1 cellular context compared by ENCODE assay signal in the genomic region with DNA sequence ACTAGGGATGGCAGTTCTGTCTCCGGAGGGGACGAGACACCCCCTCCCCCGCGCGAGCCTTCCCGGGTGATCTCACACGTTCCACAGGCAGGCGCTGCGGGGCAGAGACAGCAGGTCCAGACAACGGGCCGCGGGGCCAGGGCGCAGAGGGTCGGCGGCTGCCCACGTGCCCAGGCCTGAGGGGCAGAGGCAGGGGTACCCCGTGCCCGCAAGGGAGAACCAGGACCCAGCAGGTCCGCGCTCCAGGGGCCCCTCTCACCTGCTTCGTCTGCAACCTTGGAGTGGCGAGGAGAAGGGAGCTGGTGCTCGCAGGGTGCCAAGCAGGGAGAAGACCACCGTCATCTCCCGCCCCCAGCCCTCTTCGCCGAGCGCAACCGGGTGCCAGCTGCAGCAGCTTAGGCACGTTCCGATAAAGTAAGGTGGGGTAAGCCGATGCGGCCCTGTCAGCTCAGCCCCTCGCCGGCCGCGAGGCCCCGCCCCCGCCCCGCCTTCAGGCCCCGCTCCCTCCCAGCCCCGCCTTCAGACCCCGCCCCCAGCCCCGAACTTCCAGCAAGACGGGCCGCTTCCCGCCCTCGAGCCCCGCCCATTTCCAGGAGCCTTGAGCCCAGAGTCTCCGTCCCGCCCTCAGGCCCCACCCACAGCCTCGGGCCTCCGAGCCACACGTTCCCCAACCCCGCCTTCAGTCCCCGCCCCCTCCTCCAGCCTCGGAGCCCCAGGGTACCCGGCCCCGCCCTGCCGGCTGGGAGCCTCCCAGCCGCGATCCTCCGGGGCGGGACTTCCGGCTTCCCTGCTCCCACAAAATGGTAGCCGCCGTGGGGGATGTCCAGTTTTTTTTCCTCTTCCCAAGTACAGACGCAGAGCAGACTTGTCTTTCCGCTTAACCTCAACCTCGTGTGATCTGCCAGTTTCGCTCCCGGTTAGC.
TF ChIP-seq lines count a peak whose summit lies in the region.

A gene with protein sequence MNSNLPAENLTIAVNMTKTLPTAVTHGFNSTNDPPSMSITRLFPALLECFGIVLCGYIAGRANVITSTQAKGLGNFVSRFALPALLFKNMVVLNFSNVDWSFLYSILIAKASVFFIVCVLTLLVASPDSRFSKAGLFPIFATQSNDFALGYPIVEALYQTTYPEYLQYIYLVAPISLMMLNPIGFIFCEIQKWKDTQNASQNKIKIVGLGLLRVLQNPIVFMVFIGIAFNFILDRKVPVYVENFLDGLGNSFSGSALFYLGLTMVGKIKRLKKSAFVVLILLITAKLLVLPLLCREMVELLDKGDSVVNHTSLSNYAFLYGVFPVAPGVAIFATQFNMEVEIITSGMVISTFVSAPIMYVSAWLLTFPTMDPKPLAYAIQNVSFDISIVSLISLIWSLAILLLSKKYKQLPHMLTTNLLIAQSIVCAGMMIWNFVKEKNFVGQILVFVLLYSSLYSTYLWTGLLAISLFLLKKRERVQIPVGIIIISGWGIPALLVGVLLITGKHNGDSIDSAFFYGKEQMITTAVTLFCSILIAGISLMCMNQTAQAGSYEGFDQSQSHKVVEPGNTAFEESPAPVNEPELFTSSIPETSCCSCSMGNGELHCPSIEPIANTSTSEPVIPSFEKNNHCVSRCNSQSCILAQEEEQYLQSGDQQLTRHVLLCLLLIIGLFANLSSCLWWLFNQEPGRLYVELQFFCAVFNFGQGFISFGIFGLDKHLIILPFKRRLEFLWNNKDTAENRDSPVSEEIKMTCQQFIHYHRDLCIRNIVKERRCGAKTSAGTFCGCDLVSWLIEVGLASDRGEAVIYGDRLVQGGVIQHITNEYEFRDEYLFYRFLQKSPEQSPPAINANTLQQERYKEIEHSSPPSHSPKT (minus strand): TSS at position 416 of the 922 bp plus-strand sequence. CDS start 5,073 bp downstream, outside the sequence.

TF ChIP-seq in HepG2, 621 proteins besides CTCF, POLR2A, EP300 and RAD21 (continued from another document):
- TF ChIP-seq, protein P1, sequence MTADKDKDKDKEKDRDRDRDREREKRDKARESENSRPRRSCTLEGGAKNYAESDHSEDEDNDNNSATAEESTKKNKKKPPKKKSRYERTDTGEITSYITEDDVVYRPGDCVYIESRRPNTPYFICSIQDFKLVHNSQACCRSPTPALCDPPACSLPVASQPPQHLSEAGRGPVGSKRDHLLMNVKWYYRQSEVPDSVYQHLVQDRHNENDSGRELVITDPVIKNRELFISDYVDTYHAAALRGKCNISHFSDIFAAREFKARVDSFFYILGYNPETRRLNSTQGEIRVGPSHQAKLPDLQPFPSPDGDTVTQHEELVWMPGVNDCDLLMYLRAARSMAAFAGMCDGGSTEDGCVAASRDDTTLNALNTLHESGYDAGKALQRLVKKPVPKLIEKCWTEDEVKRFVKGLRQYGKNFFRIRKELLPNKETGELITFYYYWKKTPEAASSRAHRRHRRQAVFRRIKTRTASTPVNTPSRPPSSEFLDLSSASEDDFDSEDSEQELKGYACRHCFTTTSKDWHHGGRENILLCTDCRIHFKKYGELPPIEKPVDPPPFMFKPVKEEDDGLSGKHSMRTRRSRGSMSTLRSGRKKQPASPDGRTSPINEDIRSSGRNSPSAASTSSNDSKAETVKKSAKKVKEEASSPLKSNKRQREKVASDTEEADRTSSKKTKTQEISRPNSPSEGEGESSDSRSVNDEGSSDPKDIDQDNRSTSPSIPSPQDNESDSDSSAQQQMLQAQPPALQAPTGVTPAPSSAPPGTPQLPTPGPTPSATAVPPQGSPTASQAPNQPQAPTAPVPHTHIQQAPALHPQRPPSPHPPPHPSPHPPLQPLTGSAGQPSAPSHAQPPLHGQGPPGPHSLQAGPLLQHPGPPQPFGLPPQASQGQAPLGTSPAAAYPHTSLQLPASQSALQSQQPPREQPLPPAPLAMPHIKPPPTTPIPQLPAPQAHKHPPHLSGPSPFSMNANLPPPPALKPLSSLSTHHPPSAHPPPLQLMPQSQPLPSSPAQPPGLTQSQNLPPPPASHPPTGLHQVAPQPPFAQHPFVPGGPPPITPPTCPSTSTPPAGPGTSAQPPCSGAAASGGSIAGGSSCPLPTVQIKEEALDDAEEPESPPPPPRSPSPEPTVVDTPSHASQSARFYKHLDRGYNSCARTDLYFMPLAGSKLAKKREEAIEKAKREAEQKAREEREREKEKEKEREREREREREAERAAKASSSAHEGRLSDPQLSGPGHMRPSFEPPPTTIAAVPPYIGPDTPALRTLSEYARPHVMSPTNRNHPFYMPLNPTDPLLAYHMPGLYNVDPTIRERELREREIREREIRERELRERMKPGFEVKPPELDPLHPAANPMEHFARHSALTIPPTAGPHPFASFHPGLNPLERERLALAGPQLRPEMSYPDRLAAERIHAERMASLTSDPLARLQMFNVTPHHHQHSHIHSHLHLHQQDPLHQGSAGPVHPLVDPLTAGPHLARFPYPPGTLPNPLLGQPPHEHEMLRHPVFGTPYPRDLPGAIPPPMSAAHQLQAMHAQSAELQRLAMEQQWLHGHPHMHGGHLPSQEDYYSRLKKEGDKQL (CRISPR knock-in tag; IDR thresholded peaks at IDR 0.05; ENCODE audit: low read depth) = no peak
- TF ChIP-seq, protein P2, sequence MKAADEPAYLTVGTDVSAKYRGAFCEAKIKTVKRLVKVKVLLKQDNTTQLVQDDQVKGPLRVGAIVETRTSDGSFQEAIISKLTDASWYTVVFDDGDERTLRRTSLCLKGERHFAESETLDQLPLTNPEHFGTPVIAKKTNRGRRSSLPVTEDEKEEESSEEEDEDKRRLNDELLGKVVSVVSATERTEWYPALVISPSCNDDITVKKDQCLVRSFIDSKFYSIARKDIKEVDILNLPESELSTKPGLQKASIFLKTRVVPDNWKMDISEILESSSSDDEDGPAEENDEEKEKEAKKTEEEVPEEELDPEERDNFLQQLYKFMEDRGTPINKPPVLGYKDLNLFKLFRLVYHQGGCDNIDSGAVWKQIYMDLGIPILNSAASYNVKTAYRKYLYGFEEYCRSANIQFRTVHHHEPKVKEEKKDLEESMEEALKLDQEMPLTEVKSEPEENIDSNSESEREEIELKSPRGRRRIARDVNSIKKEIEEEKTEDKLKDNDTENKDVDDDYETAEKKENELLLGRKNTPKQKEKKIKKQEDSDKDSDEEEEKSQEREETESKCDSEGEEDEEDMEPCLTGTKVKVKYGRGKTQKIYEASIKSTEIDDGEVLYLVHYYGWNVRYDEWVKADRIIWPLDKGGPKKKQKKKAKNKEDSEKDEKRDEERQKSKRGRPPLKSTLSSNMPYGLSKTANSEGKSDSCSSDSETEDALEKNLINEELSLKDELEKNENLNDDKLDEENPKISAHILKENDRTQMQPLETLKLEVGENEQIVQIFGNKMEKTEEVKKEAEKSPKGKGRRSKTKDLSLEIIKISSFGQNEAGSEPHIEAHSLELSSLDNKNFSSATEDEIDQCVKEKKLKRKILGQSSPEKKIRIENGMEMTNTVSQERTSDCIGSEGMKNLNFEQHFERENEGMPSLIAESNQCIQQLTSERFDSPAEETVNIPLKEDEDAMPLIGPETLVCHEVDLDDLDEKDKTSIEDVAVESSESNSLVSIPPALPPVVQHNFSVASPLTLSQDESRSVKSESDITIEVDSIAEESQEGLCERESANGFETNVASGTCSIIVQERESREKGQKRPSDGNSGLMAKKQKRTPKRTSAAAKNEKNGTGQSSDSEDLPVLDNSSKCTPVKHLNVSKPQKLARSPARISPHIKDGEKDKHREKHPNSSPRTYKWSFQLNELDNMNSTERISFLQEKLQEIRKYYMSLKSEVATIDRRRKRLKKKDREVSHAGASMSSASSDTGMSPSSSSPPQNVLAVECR (CRISPR knock-in tag; IDR thresholded peaks at IDR 0.05; ENCODE audit: borderline replicate concordance) = peak; percentile 70
- TF ChIP-seq HCFC1 (IDR thresholded peaks at IDR 0.05; ENCODE audit: low read depth, low read length) (peak; percentile 16; the same call in 1 of the 2 replicates), SRSF4 (IDR thresholded peaks at IDR 0.05; ENCODE audit: low read depth, low read length, poor library complexity, severe bottlenecking) (no peak), CC2D1A (CRISPR knock-in tag; IDR thresholded peaks at IDR 0.05) (no peak), PHF20 (CRISPR knock-in tag; IDR thresholded peaks at IDR 0.05) (peak; percentile 49; the same call in 1 of the 2 replicates), ZNF430 (CRISPR knock-in tag; IDR thresholded peaks at IDR 0.05) (0 out of 2 replicates have a peak, but pooled peaks have one; percentile 26), FOXA3 (CRISPR knock-in tag; IDR thresholded peaks at IDR 0.05) (peak; percentile 32; the same call in 1 of the 2 replicates), CHCHD3 (CRISPR knock-in tag; IDR thresholded peaks at IDR 0.05) (no peak), GFI1 (CRISPR knock-in tag; IDR thresholded peaks at IDR 0.05; ENCODE audit: borderline replicate concordance) (peak; percentile 14; the same call in 1 of the 2 replicates), RNF2 (conservative IDR thresholded peaks at IDR 0.05; ENCODE audit: low read depth) (no peak; the same call in 1 of the 2 replicates), SMARCC2 (IDR thresholded peaks at IDR 0.05) (no peak), ZMAT3 (CRISPR knock-in tag; conservative IDR thresholded peaks at IDR 0.05) (no peak), XRCC5 (optimal IDR thresholded peaks at IDR 0.05; ENCODE audit: low read length) (no peak), TEAD2 (CRISPR knock-in tag; IDR thresholded peaks at IDR 0.05) (no peak)
- TF ChIP-seq, protein P3, sequence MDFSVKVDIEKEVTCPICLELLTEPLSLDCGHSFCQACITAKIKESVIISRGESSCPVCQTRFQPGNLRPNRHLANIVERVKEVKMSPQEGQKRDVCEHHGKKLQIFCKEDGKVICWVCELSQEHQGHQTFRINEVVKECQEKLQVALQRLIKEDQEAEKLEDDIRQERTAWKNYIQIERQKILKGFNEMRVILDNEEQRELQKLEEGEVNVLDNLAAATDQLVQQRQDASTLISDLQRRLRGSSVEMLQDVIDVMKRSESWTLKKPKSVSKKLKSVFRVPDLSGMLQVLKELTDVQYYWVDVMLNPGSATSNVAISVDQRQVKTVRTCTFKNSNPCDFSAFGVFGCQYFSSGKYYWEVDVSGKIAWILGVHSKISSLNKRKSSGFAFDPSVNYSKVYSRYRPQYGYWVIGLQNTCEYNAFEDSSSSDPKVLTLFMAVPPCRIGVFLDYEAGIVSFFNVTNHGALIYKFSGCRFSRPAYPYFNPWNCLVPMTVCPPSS (IDR thresholded peaks at IDR 0.05) = no peak
- TF ChIP-seq, protein P4, sequence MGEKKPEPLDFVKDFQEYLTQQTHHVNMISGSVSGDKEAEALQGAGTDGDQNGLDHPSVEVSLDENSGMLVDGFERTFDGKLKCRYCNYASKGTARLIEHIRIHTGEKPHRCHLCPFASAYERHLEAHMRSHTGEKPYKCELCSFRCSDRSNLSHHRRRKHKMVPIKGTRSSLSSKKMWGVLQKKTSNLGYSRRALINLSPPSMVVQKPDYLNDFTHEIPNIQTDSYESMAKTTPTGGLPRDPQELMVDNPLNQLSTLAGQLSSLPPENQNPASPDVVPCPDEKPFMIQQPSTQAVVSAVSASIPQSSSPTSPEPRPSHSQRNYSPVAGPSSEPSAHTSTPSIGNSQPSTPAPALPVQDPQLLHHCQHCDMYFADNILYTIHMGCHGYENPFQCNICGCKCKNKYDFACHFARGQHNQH (CRISPR knock-in tag; IDR thresholded peaks at IDR 0.05) = peak; percentile 17; the same call in 1 of the 2 replicates
- TF ChIP-seq, protein P5, sequence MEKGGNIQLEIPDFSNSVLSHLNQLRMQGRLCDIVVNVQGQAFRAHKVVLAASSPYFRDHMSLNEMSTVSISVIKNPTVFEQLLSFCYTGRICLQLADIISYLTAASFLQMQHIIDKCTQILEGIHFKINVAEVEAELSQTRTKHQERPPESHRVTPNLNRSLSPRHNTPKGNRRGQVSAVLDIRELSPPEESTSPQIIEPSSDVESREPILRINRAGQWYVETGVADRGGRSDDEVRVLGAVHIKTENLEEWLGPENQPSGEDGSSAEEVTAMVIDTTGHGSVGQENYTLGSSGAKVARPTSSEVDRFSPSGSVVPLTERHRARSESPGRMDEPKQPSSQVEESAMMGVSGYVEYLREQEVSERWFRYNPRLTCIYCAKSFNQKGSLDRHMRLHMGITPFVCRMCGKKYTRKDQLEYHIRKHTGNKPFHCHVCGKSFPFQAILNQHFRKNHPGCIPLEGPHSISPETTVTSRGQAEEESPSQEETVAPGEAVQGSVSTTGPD (CRISPR knock-in tag; IDR thresholded peaks at IDR 0.05) = no peak
- TF ChIP-seq, protein P6, sequence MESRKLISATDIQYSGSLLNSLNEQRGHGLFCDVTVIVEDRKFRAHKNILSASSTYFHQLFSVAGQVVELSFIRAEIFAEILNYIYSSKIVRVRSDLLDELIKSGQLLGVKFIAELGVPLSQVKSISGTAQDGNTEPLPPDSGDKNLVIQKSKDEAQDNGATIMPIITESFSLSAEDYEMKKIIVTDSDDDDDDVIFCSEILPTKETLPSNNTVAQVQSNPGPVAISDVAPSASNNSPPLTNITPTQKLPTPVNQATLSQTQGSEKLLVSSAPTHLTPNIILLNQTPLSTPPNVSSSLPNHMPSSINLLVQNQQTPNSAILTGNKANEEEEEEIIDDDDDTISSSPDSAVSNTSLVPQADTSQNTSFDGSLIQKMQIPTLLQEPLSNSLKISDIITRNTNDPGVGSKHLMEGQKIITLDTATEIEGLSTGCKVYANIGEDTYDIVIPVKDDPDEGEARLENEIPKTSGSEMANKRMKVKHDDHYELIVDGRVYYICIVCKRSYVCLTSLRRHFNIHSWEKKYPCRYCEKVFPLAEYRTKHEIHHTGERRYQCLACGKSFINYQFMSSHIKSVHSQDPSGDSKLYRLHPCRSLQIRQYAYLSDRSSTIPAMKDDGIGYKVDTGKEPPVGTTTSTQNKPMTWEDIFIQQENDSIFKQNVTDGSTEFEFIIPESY (CRISPR knock-in tag; IDR thresholded peaks at IDR 0.05) = 0 out of 2 replicates have a peak, but pooled peaks have one; percentile 21
- TF ChIP-seq, protein P7, sequence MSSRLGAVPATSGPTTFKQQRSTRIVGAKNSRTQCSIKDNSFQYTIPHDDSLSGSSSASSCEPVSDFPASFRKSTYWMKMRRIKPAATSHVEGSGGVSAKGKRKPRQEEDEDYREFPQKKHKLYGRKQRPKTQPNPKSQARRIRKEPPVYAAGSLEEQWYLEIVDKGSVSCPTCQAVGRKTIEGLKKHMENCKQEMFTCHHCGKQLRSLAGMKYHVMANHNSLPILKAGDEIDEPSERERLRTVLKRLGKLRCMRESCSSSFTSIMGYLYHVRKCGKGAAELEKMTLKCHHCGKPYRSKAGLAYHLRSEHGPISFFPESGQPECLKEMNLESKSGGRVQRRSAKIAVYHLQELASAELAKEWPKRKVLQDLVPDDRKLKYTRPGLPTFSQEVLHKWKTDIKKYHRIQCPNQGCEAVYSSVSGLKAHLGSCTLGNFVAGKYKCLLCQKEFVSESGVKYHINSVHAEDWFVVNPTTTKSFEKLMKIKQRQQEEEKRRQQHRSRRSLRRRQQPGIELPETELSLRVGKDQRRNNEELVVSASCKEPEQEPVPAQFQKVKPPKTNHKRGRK (CRISPR knock-in tag; IDR thresholded peaks at IDR 0.05) = no peak
